ENCODE assay signal across 26 cellular contexts in the genomic region with DNA sequence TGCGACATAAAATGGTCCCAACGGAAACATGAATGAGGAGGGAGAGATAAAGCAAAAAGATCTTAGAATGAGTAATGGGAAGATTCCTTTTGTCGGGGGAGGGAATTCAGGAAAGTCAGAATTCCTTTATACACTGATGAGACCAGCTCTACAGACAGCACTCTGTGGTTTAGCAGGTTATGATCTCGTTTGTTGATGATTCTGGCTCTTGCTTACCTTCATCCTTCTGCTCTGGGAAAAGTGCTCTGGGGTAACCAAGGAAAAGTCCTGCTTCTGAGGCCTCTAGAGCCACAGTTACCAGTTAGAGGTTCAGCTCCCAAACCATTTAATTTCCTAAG.
DNase-seq lines count a peak whose midpoint lies in the region; ATAC-seq, FAIRE-seq and TF ChIP-seq lines count a peak whose summit lies in the region.
"Had no signal": no experiment of that assay in that cellular context is flagged by ENCODE, and none has a peak within 500 bp of the region (broad histone marks: within the 10 kb centered on the region; RNA-seq: fewer than 3 reads in every experiment).

No MANE protein-coding gene starts in this region.

- no peak overlapping the region for H3K9ac ChIP-seq in kidney (ENCODE audit: low read length in 2 of 2)
- H3K9ac ChIP-seq: BLaER1 had no signal

- H3K27ac ChIP-seq in RWPE2 (ENCODE audit: poor library complexity, severe bottlenecking) (no peak overlapping the region), esophagus (ENCODE audit: low read depth in 2 of 2, low read length in 1 of 2) (peak overlapping the region; percentile 36 to 40), kidney (ENCODE audit: low read depth in 2 of 2, low read length in 2 of 2) (peak overlapping the region in 1 of 2 donors; percentile 30)
- H3K27ac ChIP-seq: BLaER1, neutrophil, tibial artery had no signal

- H3K36me3 ChIP-seq in RWPE2 (ENCODE audit: low read depth) (peaks cover 18% of the 10 kb centered on the region), esophagus (ENCODE audit: control insufficient read depth in 2 of 2, insufficient read depth in 2 of 2, low read length in 1 of 2) (peaks cover 0 to 2% of the 10 kb centered on the region in 2 donors), kidney (ENCODE audit: control insufficient read depth in 1 of 2, insufficient read depth in 2 of 2, low read length in 2 of 2) (no peaks in the 10 kb centered on the region)
- H3K36me3 ChIP-seq: BLaER1, neutrophil, tibial artery had no signal

- no peaks in the 10 kb centered on the region for H3K4me1 Mint-ChIP-seq in T-helper 2 cell treated with Interferon-gamma antibody and Interleukin-4, amounts not matched to agents 5 μg/mL and 100 μg/mL, for 36 hours (ENCODE audit: low read depth)
- H3K4me1 Mint-ChIP-seq: activated B cell treated with CpG ODN at 0.5 μM for 24 hours; activated CD8-positive, alpha-beta memory T cell treated with anti-CD3 and anti-CD28 coated beads, Interleukin-2, amount 10 ng/mL, durations not matched to agents 7 days and 5 days; naive thymus-derived CD4-positive, alpha-beta T cell; T-cell had no signal

- no peak for FAIRE-seq in kidney (lab: Jason Lieb, UNC)
- FAIRE-seq: islet of Langerhans had no signal

- H3K36me3 Mint-ChIP-seq in T-helper 2 cell treated with Interferon-gamma antibody and Interleukin-4, amounts not matched to agents 5 μg/mL and 100 μg/mL, for 36 hours (ENCODE audit: low read depth), result no peaks in the 10 kb centered on the region
- H3K36me3 Mint-ChIP-seq: activated CD8-positive, alpha-beta memory T cell treated with anti-CD3 and anti-CD28 coated beads, Interleukin-2, amount 10 ng/mL, durations not matched to agents 7 days and 5 days; naive thymus-derived CD4-positive, alpha-beta T cell; T-cell had no signal

- peak; percentile 28; the same call in 1 of the 3 replicates for ATAC-seq in RWPE2 (ENCODE audit: low read depth)
- no peak for ATAC-seq in GM21529 (IDR thresholded peaks at IDR 0.05; ENCODE audit: unreplicated experiment)
- ATAC-seq: activated CD8-positive, alpha-beta memory T cell treated with anti-CD3 and anti-CD28 coated beads, Interleukin-2, amount 10 ng/mL, durations not matched to agents 7 days and 5 days; activated T-cell treated with anti-CD3 and anti-CD28 coated beads, Interleukin-2, amount 50 U/mL, for 4 hours; HCT116; naive thymus-derived CD4-positive, alpha-beta T cell; T-cell had no signal

- H3K9me3 Mint-ChIP-seq in T-helper 2 cell treated with Interferon-gamma antibody and Interleukin-4, amounts not matched to agents 5 μg/mL and 100 μg/mL, for 36 hours, result no peaks in the 10 kb centered on the region
- H3K9me3 Mint-ChIP-seq: activated T-cell treated with anti-CD3 and anti-CD28 coated beads, Interleukin-2, amount 50 U/mL, for 4 hours; T-cell had no signal

- H3K4me3 Mint-ChIP-seq in T-helper 2 cell treated with Interferon-gamma antibody and Interleukin-4, amounts not matched to agents 5 μg/mL and 100 μg/mL, for 36 hours, result no peak overlapping the region
- H3K4me3 Mint-ChIP-seq: activated B cell treated with CpG ODN at 0.5 μM for 24 hours; activated CD8-positive, alpha-beta memory T cell treated with anti-CD3 and anti-CD28 coated beads, Interleukin-2, amount 10 ng/mL, durations not matched to agents 7 days and 5 days; activated T-cell treated with anti-CD3 and anti-CD28 coated beads, Interleukin-2, amount 50 U/mL, for 4 hours; naive thymus-derived CD4-positive, alpha-beta T cell; T-cell had no signal

- peaks cover 1% of the 10 kb centered on the region for H3K4me1 ChIP-seq in RWPE2 (ENCODE audit: insufficient read depth, poor library complexity, severe bottlenecking)
- H3K4me1 ChIP-seq in esophagus (ENCODE audit: control insufficient read depth in 2 of 2, insufficient read depth in 2 of 2, low read length in 1 of 2), result peaks cover 0 to 2% of the 10 kb centered on the region in 2 donors
- H3K4me1 ChIP-seq in kidney (ENCODE audit: control insufficient read depth in 1 of 2, insufficient read depth in 1 of 2, low read depth in 1 of 2, low read length in 2 of 2), result no peaks in the 10 kb centered on the region
- H3K4me1 ChIP-seq: BLaER1 had no signal

- H3K9me3 ChIP-seq in RWPE2 (ENCODE audit: severe bottlenecking) (no peaks in the 10 kb centered on the region), esophagus (ENCODE audit: control insufficient read depth in 2 of 2, insufficient read depth in 1 of 2, low read depth in 1 of 2, low read length in 1 of 2) (no peaks in the 10 kb centered on the region), kidney (ENCODE audit: control insufficient read depth in 1 of 2, low read length in 2 of 2) (no peaks in the 10 kb centered on the region)
- H3K9me3 ChIP-seq: BLaER1, neutrophil, tibial artery had no signal

- DNase-seq in EL (peak; percentile 49), RWPE2 (ENCODE audit: low spot score) (no peak), renal cortical epithelial cell (ENCODE audit: low read depth) (peak; percentile 18), kidney (no peak)
- no peak for DNase-seq in T-helper 2 cell treated with Interferon-gamma antibody and Interleukin-4, amounts not matched to agents 5 μg/mL and 100 μg/mL, for 36 hours (ENCODE audit: low spot score)
- DNase-seq: activated B cell treated with CpG ODN at 0.5 μM for 24 hours; activated CD4-positive, alpha-beta T cell treated with anti-CD3 and anti-CD28 coated beads, Interleukin-2, amount 50 U/mL, for 1 hour; activated CD8-positive, alpha-beta memory T cell treated with anti-CD3 and anti-CD28 coated beads, Interleukin-2, amount 10 ng/mL, durations not matched to agents 7 days and 5 days; activated gamma-delta T cell; activated T-cell treated with anti-CD3 and anti-CD28 coated beads, Interleukin-2, amount 50 U/mL, for 4 hours; cerebellar nuclear complex; DMS53; GDM1; Kasumi-1; naive thymus-derived CD4-positive, alpha-beta T cell; NCI-H1417 treated with DMSO at 0.1 percent for 48 hours; SIG-M5; stimulated activated CD4-positive, alpha-beta T cell treated with anti-CD3 and anti-CD28 coated beads, Interleukin-4, amount 100 ng/mL, for 1 hour; T-cell; tibial artery had no signal

- H3K27me3 ChIP-seq in RWPE2 (ENCODE audit: insufficient read depth, poor library complexity, severe bottlenecking) (no peaks in the 10 kb centered on the region), esophagus (ENCODE audit: control insufficient read depth in 1 of 2, insufficient read depth in 2 of 2, low read length in 2 of 2) (no peaks in the 10 kb centered on the region)
- H3K27me3 ChIP-seq: BLaER1, tibial artery had no signal

- no peak overlapping the region for H3K4me3 ChIP-seq in RWPE2 (ENCODE audit: severe bottlenecking)
- no peak overlapping the region for H3K4me3 ChIP-seq in esophagus (ENCODE audit: low read depth in 1 of 2, low read length in 2 of 2)
- no peak overlapping the region for H3K4me3 ChIP-seq in kidney (ENCODE audit: low read length in 2 of 2)
- H3K4me3 ChIP-seq: BLaER1, tibial artery had no signal

- no peak overlapping the region for H3K27ac Mint-ChIP-seq in T-helper 2 cell treated with Interferon-gamma antibody and Interleukin-4, amounts not matched to agents 5 μg/mL and 100 μg/mL, for 36 hours
- H3K27ac Mint-ChIP-seq: activated B cell treated with CpG ODN at 0.5 μM for 24 hours; activated CD8-positive, alpha-beta memory T cell treated with anti-CD3 and anti-CD28 coated beads, Interleukin-2, amount 10 ng/mL, durations not matched to agents 7 days and 5 days; naive thymus-derived CD4-positive, alpha-beta T cell; T-cell had no signal

- TF ChIP-seq CTCF in RWPE2 (IDR thresholded peaks at IDR 0.05; ENCODE audit: poor library complexity, severe bottlenecking), result no peak
- TF ChIP-seq CTCF in kidney (IDR thresholded peaks at IDR 0.05; ENCODE audit: borderline replicate concordance, extremely low read depth, insufficient read depth), result no peak

- intact Hi-C loops in kidney (cut with DNase I), result no loop called here

- WGBS in esophagus, 2 donors, result 61 to 75% methylated on average over 4 of the region's 4 CpGs

- H3K27me3 Mint-ChIP-seq in T-helper 2 cell treated with Interferon-gamma antibody and Interleukin-4, amounts not matched to agents 5 μg/mL and 100 μg/mL, for 36 hours (ENCODE audit: low read depth), result peaks cover 28% of the 10 kb centered on the region

Comparison
In these comparisons a context has a peak if more than half of its experiments do, and no peak if none do; other contexts are left out.
1. DNase-seq: peak in EL (single experiment) and renal cortical epithelial cell (single experiment); none in RWPE2 (single experiment), T-helper 2 cell treated with Interferon-gamma antibody and Interleukin-4, amounts not matched to agents 5 μg/mL and 100 μg/mL, for 36 hours (single experiment) and kidney (single experiment).